In genomic region chr6:24517659-24518538, GRCh38 we compare ENCODE assay signal across 11 cellular contexts. TPM values are rescaled to one million over a fixed set of nuclear protein-coding genes. Genes with fewer than 3 reads are reported as not detected.
DNase-seq lines count a peak whose midpoint lies in the region; ATAC-seq and TF ChIP-seq lines count a peak whose summit lies in the region.
"Had no signal": no experiment of that assay in that cellular context is flagged by ENCODE, and none has a peak within 500 bp of the region (broad histone marks: within the 10 kb centered on the region; RNA-seq: fewer than 3 reads in every experiment).

No MANE protein-coding gene starts in this region.

- H3K4me3 Mint-ChIP-seq in stimulated activated naive CD8-positive, alpha-beta T cell treated with anti-CD3 and anti-CD28 coated beads, Interleukin-15, Interleukin-2, amounts not matched to agents 100 ng/mL and 50 ng/mL, for 24 hours: no peak overlapping the region
- no peak overlapping the region for H3K4me3 Mint-ChIP-seq in Calu3 (ENCODE audit: low read depth, unreplicated experiment)
- H3K4me3 Mint-ChIP-seq: CD4-positive, alpha-beta T cell had no signal

- no TSS peak for BruUV-seq in Calu3 (replicated peaks; lab: Mats Ljungman, UMichigan)

- H3K9me2 ChIP-seq in Karpas-422 (replicated peaks; ENCODE audit: insufficient read depth, low read length): no peaks in the 10 kb centered on the region

- H4K20me1 ChIP-seq in Karpas-422 (ENCODE audit: insufficient read depth, low read depth, low read length): no peaks in the 10 kb centered on the region

- peaks cover 6% of the 10 kb centered on the region for H3K36me3 Mint-ChIP-seq in stimulated activated naive CD8-positive, alpha-beta T cell treated with anti-CD3 and anti-CD28 coated beads, Interleukin-15, Interleukin-2, amounts not matched to agents 100 ng/mL and 50 ng/mL, for 24 hours (ENCODE audit: low read depth)
- no peaks in the 10 kb centered on the region for H3K36me3 Mint-ChIP-seq in Calu3 (ENCODE audit: insufficient read depth, unreplicated experiment)

- intact Hi-C loops in thyroid gland (cut with DNase I) (no loop called here), Calu3 (cut with micrococcal nuclease; ENCODE audit: unreplicated experiment) (no loop called here)

- TF ChIP-seq CTCF in thyroid gland (IDR thresholded peaks at IDR 0.05): no peak
- TF ChIP-seq CTCF in Calu3 (IDR thresholded peaks at IDR 0.05; ENCODE audit: unreplicated experiment): no peak

- H3K4me1 ChIP-seq in Karpas-422 (ENCODE audit: low read length) (peaks cover 47% of the 10 kb centered on the region), thyroid gland (peaks cover 0 to 6% of the 10 kb centered on the region in 2 donors)
- H3K4me1 ChIP-seq: SJSA1 had no signal

- peak overlapping the region; percentile 64 for H3K27ac Mint-ChIP-seq in stimulated activated naive CD8-positive, alpha-beta T cell treated with anti-CD3 and anti-CD28 coated beads, Interleukin-15, Interleukin-2, amounts not matched to agents 100 ng/mL and 50 ng/mL, for 24 hours
- no peak overlapping the region for H3K27ac Mint-ChIP-seq in Calu3 (ENCODE audit: unreplicated experiment)
- H3K27ac Mint-ChIP-seq: CD4-positive, alpha-beta T cell had no signal

- 89 to 92% methylated on average over 2 to 4 of the region's 4 CpGs for WGBS in thyroid gland, 2 donors

- H3K36me3 ChIP-seq in Karpas-422 (ENCODE audit: insufficient read depth, low read length): 0 out of 2 replicates have a peak, but pooled peaks cover 6% of the 10 kb centered on the region
- no peaks in the 10 kb centered on the region for H3K36me3 ChIP-seq in thyroid gland
- no peaks in the 10 kb centered on the region for H3K36me3 ChIP-seq in MG63
- H3K36me3 ChIP-seq: SJSA1 had no signal

- H3K9me3 Mint-ChIP-seq in stimulated activated naive CD8-positive, alpha-beta T cell treated with anti-CD3 and anti-CD28 coated beads, Interleukin-15, Interleukin-2, amounts not matched to agents 100 ng/mL and 50 ng/mL, for 24 hours: no peaks in the 10 kb centered on the region
- H3K9me3 Mint-ChIP-seq in Calu3 (ENCODE audit: low read depth, unreplicated experiment): no peaks in the 10 kb centered on the region
- H3K9me3 Mint-ChIP-seq: CD4-positive, alpha-beta T cell had no signal

- H3K27ac ChIP-seq in Karpas-422 (ENCODE audit: low read length) (peak overlapping the region; percentile 87), thyroid gland (peak overlapping the region in 2 of 3 donors; percentile 24 to 41)
- H3K27ac ChIP-seq: SJSA1 had no signal

- no peak for DNase-seq in stimulated activated naive CD8-positive, alpha-beta T cell treated with anti-CD3 and anti-CD28 coated beads, Interleukin-15, Interleukin-2, amounts not matched to agents 100 U/mL and 50 U/mL, for 24 hours
- DNase-seq in Karpas-422 (peak; percentile 82), thyroid gland (no peak), MG63 (no peak), NCI-H2171 (lab: John Stamatoyannopoulos, UW) (no peak), Calu3 (no peak)
- DNase-seq: CD4-positive, alpha-beta T cell; trophoblast cell had no signal

- H3K79me2 ChIP-seq in Karpas-422 (ENCODE audit: low read length): no peaks in the 10 kb centered on the region

- no peaks in the 10 kb centered on the region for H3K27me3 Mint-ChIP-seq in stimulated activated naive CD8-positive, alpha-beta T cell treated with anti-CD3 and anti-CD28 coated beads, Interleukin-15, Interleukin-2, amounts not matched to agents 100 ng/mL and 50 ng/mL, for 24 hours
- H3K27me3 Mint-ChIP-seq in Calu3 (ENCODE audit: unreplicated experiment): no peaks in the 10 kb centered on the region
- H3K27me3 Mint-ChIP-seq: CD4-positive, alpha-beta T cell had no signal

- H3K4me3 ChIP-seq in Karpas-422 (ENCODE audit: low read length): peak overlapping the region; percentile 62
- no peak overlapping the region for H3K4me3 ChIP-seq in thyroid gland (replicated peaks in 1 of 3)
- no peak overlapping the region for H3K4me3 ChIP-seq in MG63
- H3K4me3 ChIP-seq: SJSA1 had no signal

- H3K4me2 ChIP-seq in Karpas-422 (ENCODE audit: low read depth, low read length, poor library complexity, severe bottlenecking): peak overlapping the region; percentile 84

- TF ChIP-seq POLR2A in thyroid gland (IDR thresholded peaks at IDR 0.05): no peak

- CTCF ChIA-PET in Calu3 (lab: Charles Lee): interaction anchor here (0.7 kb wide), 1 partner anchor 420 kb away, joined by 3 read pairs; no protein-coding TSS in a partner anchor

- H3K9ac ChIP-seq in Karpas-422 (ENCODE audit: low read length): peak overlapping the region; percentile 62

- ATAC-seq in stimulated activated naive CD8-positive, alpha-beta T cell treated with anti-CD3 and anti-CD28 coated beads, Interleukin-15, Interleukin-2, amounts not matched to agents 100 U/mL and 50 U/mL, for 24 hours: no peak
- ATAC-seq in HG02642 (IDR thresholded peaks at IDR 0.05; ENCODE audit: poor library complexity, unreplicated experiment): peak; percentile 74

- peak overlapping the region; percentile 92 for H2AFZ ChIP-seq in Karpas-422 (ENCODE audit: low read length)

- no peaks in the 10 kb centered on the region for H3K27me3 ChIP-seq in Karpas-422 (ENCODE audit: low read length)
- H3K27me3 ChIP-seq in thyroid gland: no peaks in the 10 kb centered on the region
- H3K27me3 ChIP-seq in MG63: no peaks in the 10 kb centered on the region
- H3K27me3 ChIP-seq: SJSA1 had no signal

- H3K4me1 Mint-ChIP-seq in stimulated activated naive CD8-positive, alpha-beta T cell treated with anti-CD3 and anti-CD28 coated beads, Interleukin-15, Interleukin-2, amounts not matched to agents 100 ng/mL and 50 ng/mL, for 24 hours (ENCODE audit: low read depth): peaks cover 20% of the 10 kb centered on the region
- peaks cover 8% of the 10 kb centered on the region for H3K4me1 Mint-ChIP-seq in Calu3 (ENCODE audit: low read depth, unreplicated experiment)

- no peaks in the 10 kb centered on the region for H3K9me3 ChIP-seq in Karpas-422 (ENCODE audit: low read length)
- no peaks in the 10 kb centered on the region for H3K9me3 ChIP-seq in thyroid gland
- no peaks in the 10 kb centered on the region for H3K9me3 ChIP-seq in MG63
- H3K9me3 ChIP-seq: SJSA1 had no signal

RNA-seq across cellular contexts. Expression of gene ALDH5A1, which starts 23.1 kb away (rescaled TPM):
- total RNA-seq in Karpas-422 (2014; rRNA removed; shearing (Covaris generic); ENCODE audit: low replicate concordance): 33.1 and 33.9 TPM in 2 replicates
- total RNA-seq in thyroid gland: 10 to 100 TPM; 10.7 to 20.4 (median 18.8) TPM
- 1.1 and 1.5 TPM in 2 replicates for total RNA-seq in MG63 (2014; rRNA removed; shearing (Covaris generic); ENCODE audit: low replicate concordance)
- total RNA-seq in Calu3 (2022): 22.2 and 23.2 TPM in 2 replicates

RNA-seq across cellular contexts. Expression of gene GPLD1, which starts 28.5 kb away (rescaled TPM):
- 8.5 and 9.0 TPM in 2 replicates for total RNA-seq in Karpas-422 (2014; rRNA removed; shearing (Covaris generic); ENCODE audit: low replicate concordance)
- total RNA-seq in thyroid gland (10 to 100 TPM in 1 of 4 donors, 1 to 10 TPM in 3; 5.1 to 15.2 (median 8.5) TPM), Calu3 (2022) (2.0 and 3.5 TPM in 2 replicates)
- not detected in 2 replicates for total RNA-seq in MG63 (2014; rRNA removed; shearing (Covaris generic); ENCODE audit: low replicate concordance)
